In the genomic region with DNA sequence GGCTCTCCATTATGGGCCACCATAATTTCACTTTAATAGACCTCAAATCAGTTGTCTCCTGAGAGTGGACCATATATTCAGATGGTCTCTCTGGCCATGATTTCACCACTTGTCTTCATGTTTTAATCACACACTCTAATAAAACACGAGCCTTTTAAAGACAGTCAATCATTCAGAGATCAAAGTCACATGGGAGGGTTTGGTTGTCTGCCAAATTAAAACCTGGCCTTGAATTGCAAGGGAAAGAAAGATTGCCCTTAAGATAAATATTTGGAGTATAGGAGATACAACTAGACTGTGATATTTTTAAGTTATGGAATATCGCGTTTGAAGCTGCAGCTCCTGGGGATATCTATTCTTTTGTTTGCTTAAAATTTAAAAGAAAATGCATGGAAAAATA, we compare ENCODE assay signal across 21 cellular contexts.
"Had no signal": no experiment of that assay in that cellular context is flagged by ENCODE, and none has a peak within 500 bp of the region (broad histone marks: within the 10 kb centered on the region; RNA-seq: fewer than 3 reads in every experiment).

No MANE protein-coding gene starts in this region.

- H3K4me3 ChIP-seq: MG63, SJSA1, SK-N-MC had no signal

- DNase-seq: Karpas-422, KBM-7, MG63, NCI-H1092, NCI-H1436 treated with DMSO at 0.1 percent for 48 hours, NCI-H1694, NCI-H187 treated with DMSO at 0.1 percent for 48 hours, NCI-H2029 treated with DMSO at 0.1 percent for 48 hours, NCI-H2107, NCI-H2171 treated with DMSO at 0.1 percent for 48 hours, NCI-H345, NCI-H446 treated with DMSO at 0.1 percent for 48 hours, NCI-H510A treated with DMSO at 0.1 percent for 48 hours, NCI-H526, NCI-H82, Right ventricle myocardium superior, RPMI8226, SIG-M5 had no signal

- H3K27ac ChIP-seq: HL-60, SJSA1, SK-N-MC had no signal

- H3K9me3 ChIP-seq: MG63, SJSA1 had no signal

- H3K36me3 ChIP-seq: MG63, SJSA1 had no signal

- H3K4me1 ChIP-seq: SJSA1 had no signal

- H3K27me3 ChIP-seq: MG63, SJSA1 had no signal
